ENCODE assay signal across 1 cellular context in the genomic region with DNA sequence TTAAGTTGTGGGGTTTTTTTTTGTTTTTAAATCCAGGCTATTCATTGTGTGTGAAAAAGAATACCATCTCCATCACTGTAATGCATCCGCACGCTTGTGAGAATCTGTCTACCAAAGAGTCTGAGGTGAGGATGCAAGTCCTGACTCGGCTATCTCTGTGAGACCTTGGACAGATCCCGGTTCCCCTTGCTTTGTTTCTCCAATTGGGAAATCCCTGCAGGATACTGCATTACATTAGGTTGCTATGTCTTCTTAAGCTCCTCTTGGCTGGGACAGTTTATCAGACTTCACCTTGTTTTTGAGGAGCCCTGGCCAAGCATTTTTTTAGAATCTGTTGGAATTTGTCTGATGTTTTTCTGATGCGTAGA.
TF ChIP-seq lines count a peak whose summit lies in the region.

No MANE protein-coding gene starts in this region.

TF ChIP-seq in SK-N-SH treated with all-trans-retinoic acid at 6 μM for 48 hours, 23 proteins besides CTCF, POLR2A, EP300 and RAD21 (continued from another document):
- TF ChIP-seq, protein P1, sequence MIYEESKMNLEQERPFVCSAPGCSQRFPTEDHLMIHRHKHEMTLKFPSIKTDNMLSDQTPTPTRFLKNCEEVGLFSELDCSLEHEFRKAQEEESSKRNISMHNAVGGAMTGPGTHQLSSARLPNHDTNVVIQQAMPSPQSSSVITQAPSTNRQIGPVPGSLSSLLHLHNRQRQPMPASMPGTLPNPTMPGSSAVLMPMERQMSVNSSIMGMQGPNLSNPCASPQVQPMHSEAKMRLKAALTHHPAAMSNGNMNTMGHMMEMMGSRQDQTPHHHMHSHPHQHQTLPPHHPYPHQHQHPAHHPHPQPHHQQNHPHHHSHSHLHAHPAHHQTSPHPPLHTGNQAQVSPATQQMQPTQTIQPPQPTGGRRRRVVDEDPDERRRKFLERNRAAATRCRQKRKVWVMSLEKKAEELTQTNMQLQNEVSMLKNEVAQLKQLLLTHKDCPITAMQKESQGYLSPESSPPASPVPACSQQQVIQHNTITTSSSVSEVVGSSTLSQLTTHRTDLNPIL (CRISPR knock-in tag; IDR thresholded peaks at IDR 0.05; ENCODE audit: low read depth), result no peak
- TF ChIP-seq, protein P2, sequence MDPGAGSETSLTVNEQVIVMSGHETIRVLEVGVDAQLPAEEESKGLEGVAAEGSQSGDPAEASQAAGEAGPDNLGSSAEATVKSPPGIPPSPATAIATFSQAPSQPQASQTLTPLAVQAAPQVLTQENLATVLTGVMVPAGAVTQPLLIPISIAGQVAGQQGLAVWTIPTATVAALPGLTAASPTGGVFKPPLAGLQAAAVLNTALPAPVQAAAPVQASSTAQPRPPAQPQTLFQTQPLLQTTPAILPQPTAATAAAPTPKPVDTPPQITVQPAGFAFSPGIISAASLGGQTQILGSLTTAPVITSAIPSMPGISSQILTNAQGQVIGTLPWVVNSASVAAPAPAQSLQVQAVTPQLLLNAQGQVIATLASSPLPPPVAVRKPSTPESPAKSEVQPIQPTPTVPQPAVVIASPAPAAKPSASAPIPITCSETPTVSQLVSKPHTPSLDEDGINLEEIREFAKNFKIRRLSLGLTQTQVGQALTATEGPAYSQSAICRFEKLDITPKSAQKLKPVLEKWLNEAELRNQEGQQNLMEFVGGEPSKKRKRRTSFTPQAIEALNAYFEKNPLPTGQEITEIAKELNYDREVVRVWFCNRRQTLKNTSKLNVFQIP (CRISPR knock-in tag; IDR thresholded peaks at IDR 0.05; ENCODE audit: borderline replicate concordance, low read depth), result no peak
- TF ChIP-seq GLIS3 (CRISPR knock-in tag; IDR thresholded peaks at IDR 0.05), result no peak
